12 cellular contexts compared by ENCODE assay signal in the genomic region with DNA sequence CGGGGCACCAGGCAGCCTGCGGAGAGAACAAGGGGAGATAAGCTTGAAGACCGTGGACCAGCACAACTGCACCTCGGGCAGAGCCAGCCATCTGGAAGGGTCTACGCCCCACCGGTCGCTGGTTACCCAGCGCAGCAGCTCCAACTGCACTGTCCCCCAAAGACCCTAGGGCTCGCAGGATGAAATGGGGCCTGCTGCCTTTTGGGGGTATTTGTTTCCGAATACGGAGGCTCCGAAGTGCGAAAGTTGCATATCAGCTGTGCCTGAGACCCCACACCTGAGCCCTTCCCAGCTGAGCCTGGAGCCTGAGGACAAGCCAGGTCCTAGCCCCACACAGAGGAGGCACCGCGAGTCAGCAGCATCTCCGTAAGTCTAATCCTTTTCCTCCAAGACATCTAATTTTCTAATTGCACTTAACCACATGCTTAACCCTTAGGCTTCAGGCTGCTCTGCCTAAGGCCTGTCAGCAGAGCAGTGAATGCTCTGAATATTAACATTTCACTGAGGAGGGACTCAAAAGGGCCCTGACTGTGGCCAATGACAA. TPM values are rescaled to one million over a fixed set of nuclear protein-coding genes. Genes with fewer than 3 reads are reported as not detected.
DNase-seq lines count a peak whose midpoint lies in the region; ATAC-seq and TF ChIP-seq lines count a peak whose summit lies in the region.
"Had no signal": no experiment of that assay in that cellular context is flagged by ENCODE, and none has a peak within 500 bp of the region (broad histone marks: within the 10 kb centered on the region; RNA-seq: fewer than 3 reads in every experiment).

No MANE protein-coding gene starts in this region.

- H3F3A ChIP-seq in neural cell (ENCODE audit: insufficient read depth, low read length, poor library complexity, severe bottlenecking) = no peaks in the 10 kb centered on the region

- no peak for TF ChIP-seq POLR2A in uterus (IDR thresholded peaks at IDR 0.05)

- no peaks in the 10 kb centered on the region for H3K9me3 Mint-ChIP-seq in T-cell

- H2AFZ ChIP-seq in neural cell (ENCODE audit: low read depth, low read length) = no peak overlapping the region

- peak overlapping the region; percentile 14 for H3K4me2 ChIP-seq in neural cell (ENCODE audit: low read length)

- DNase-seq in A673 (ENCODE audit: low spot score) (peak; percentile 53), NCI-H524 (lab: John Stamatoyannopoulos, UW) (peak; percentile 72 to 83), midbrain (lab: John Stamatoyannopoulos, UW) (no peak), uterus (no peak), COLO829 (ENCODE audit: low spot score) (no peak), T-cell (no peak)
- DNase-seq: activated CD8-positive, alpha-beta memory T cell treated with anti-CD3 and anti-CD28 coated beads, Interleukin-2, amount 50 U/mL, for 48 hours; occipital lobe; OCI-M1 had no signal

- H3K27ac ChIP-seq in A673 (ENCODE audit: low read depth, low read length, poor library complexity, severe bottlenecking) (peak overlapping the region; percentile 94), neural cell (ENCODE audit: low read length) (no peak overlapping the region), uterus (no peak overlapping the region)

- H3K36me3 Mint-ChIP-seq in T-cell = no peaks in the 10 kb centered on the region

- no peaks in the 10 kb centered on the region for H3K79me2 ChIP-seq in neural cell (replicated peaks; ENCODE audit: insufficient read depth, low read length)

- no peak for TF ChIP-seq EP300 in neural cell (conservative IDR thresholded peaks at IDR 0.05; ENCODE audit: poor library complexity, severe bottlenecking)

- peak overlapping the region; percentile 70 for H3K9ac ChIP-seq in endocrine pancreas (ENCODE audit: control insufficient read depth, insufficient read depth, low read length)
- H3K9ac ChIP-seq in neural cell (ENCODE audit: low read length) = no peak overlapping the region

- H3K9me2 ChIP-seq in neural cell (ENCODE audit: insufficient read depth, low read length) = no peaks in the 10 kb centered on the region

- H4K20me1 ChIP-seq in neural cell (ENCODE audit: insufficient read depth) = no peaks in the 10 kb centered on the region

- H3K4me1 ChIP-seq in A673 (ENCODE audit: insufficient read depth, low read length, poor library complexity, severe bottlenecking) (peaks cover 53% of the 10 kb centered on the region), endocrine pancreas (ENCODE audit: control insufficient read depth, insufficient read depth, low read length) (no peaks in the 10 kb centered on the region), uterus (peaks cover 0 to 23% of the 10 kb centered on the region in 2 donors)

- CTCF ChIA-PET in A673 (lab: Charles Lee) = interaction anchor here (0.6 kb wide), 1 partner anchor 15 kb away, joined by 3 read pairs; no protein-coding TSS in a partner anchor
- CTCF ChIA-PET in T-cell (lab: Charles Lee) = no interaction called here

- H3K4me1 Mint-ChIP-seq in T-cell = peaks cover 30 to 36% (median 34%) of the 10 kb centered on the region in 3 donors

- ATAC-seq in T-cell (replicated peaks in 1 of 4) = no peak

- TF ChIP-seq RAD21 in neural cell (conservative IDR thresholded peaks at IDR 0.05) = no peak

- H3K9me3 ChIP-seq in A673 (ENCODE audit: low read depth, low read length, poor library complexity, severe bottlenecking) = no peaks in the 10 kb centered on the region
- no peaks in the 10 kb centered on the region for H3K9me3 ChIP-seq in endocrine pancreas (ENCODE audit: control insufficient read depth, low read length)
- H3K9me3 ChIP-seq in neural cell (ENCODE audit: low read length) = no peaks in the 10 kb centered on the region
- no peaks in the 10 kb centered on the region for H3K9me3 ChIP-seq in uterus

- POLR2A ChIA-PET in A673 (lab: Charles Lee; ENCODE audit: low non-redundant PET) = no interaction called here
- POLR2A ChIA-PET in T-cell (lab: Charles Lee) = no interaction called here

- H3K36me3 ChIP-seq in A673 (ENCODE audit: insufficient read depth, low read length, poor library complexity, severe bottlenecking) (peaks cover 45% of the 10 kb centered on the region), endocrine pancreas (ENCODE audit: control insufficient read depth, insufficient read depth, low read length) (no peaks in the 10 kb centered on the region), neural cell (ENCODE audit: insufficient read depth, low read length) (peaks cover 8% of the 10 kb centered on the region), uterus (no peaks in the 10 kb centered on the region)

- peaks cover 17 to 22% of the 10 kb centered on the region in 2 donors for H3K27me3 Mint-ChIP-seq in T-cell

- no peak overlapping the region for H3K4me3 Mint-ChIP-seq in T-cell
- H3K4me3 Mint-ChIP-seq: B cell had no signal

- TSS peak; percentile 25 for BruUV-seq in A673 (replicated peaks; lab: Mats Ljungman, UMichigan)

- intact Hi-C loops in A673 (cut with micrococcal nuclease; ENCODE audit: unreplicated experiment) = loop anchor here (5.0 kb wide), 2 partner anchors 64 to 204 kb away; partner anchors contain the start of genes USB1 and ZNF319
- intact Hi-C loops in uterus (cut with DNase I; ENCODE audit: low total_unique reads) = no loop called here

- H3K27me3 ChIP-seq in A673 (replicated peaks; ENCODE audit: insufficient read depth, low read depth, low read length, poor library complexity) (no peaks in the 10 kb centered on the region), endocrine pancreas (ENCODE audit: control insufficient read depth, insufficient read depth, low read length) (no peaks in the 10 kb centered on the region), neural cell (ENCODE audit: insufficient read depth, low read depth, low read length) (peaks cover 13% of the 10 kb centered on the region), uterus (no peaks in the 10 kb centered on the region)

- peak overlapping the region; percentile 68 for H3K4me3 ChIP-seq in A673 (ENCODE audit: low read depth, low read length, poor library complexity, severe bottlenecking)
- H3K4me3 ChIP-seq in endocrine pancreas (ENCODE audit: control insufficient read depth, insufficient read depth, low read length) = peak overlapping the region; percentile 45
- H3K4me3 ChIP-seq in neural cell (ENCODE audit: low read length) = peak overlapping the region; percentile 52
- H3K4me3 ChIP-seq in uterus = no peak overlapping the region

- no peak overlapping the region for H3K27ac Mint-ChIP-seq in T-cell
- H3K27ac Mint-ChIP-seq: B cell had no signal

- no peak for TF ChIP-seq CTCF in A673 (conservative IDR thresholded peaks at IDR 0.05; ENCODE audit: low read depth, low read length)
- no peak for TF ChIP-seq CTCF in neural cell (IDR thresholded peaks at IDR 0.05; ENCODE audit: poor library complexity, severe bottlenecking)
- TF ChIP-seq CTCF in uterus (IDR thresholded peaks at IDR 0.05) = no peak

TF ChIP-seq in neural cell, 6 proteins besides CTCF, POLR2A, EP300 and RAD21:
- TF ChIP-seq EZH2 (IDR thresholded peaks at IDR 0.05; ENCODE audit: borderline replicate concordance, insufficient read depth, low read length, poor library complexity, severe bottlenecking) = no peak
- TF ChIP-seq POLR2AphosphoS5 (IDR thresholded peaks at IDR 0.05) = no peak
- TF ChIP-seq MXI1 (conservative IDR thresholded peaks at IDR 0.05; ENCODE audit: poor library complexity, severe bottlenecking) = no peak
- no peak for TF ChIP-seq SMC3 (conservative IDR thresholded peaks at IDR 0.05; ENCODE audit: poor library complexity)
- TF ChIP-seq REST (IDR thresholded peaks at IDR 0.05; ENCODE audit: borderline replicate concordance) = no peak
- no peak for TF ChIP-seq TAF1 (IDR thresholded peaks at IDR 0.05; ENCODE audit: low read depth)

RNA-seq across cellular contexts. Expression of gene KIFC3, which starts 4.0 kb away (rescaled TPM):
- total RNA-seq in A673 (2021) (198 and 201 TPM in 2 replicates), uterus (10 to 100 TPM in 2 of 4 donors, 1 to 10 TPM in 2; 3.2 to 44.2 (median 17.4) TPM), T-cell (1 to 10 TPM in 4 of 5 donors, under 1 TPM in 1; 0.78 to 4.1 (median 2.7) TPM)
- polyA plus RNA-seq in neural cell = 29.7 and 33.2 TPM in 2 replicates
- polyA minus RNA-seq in neural cell = 33.0 and 34.1 TPM in 2 replicates

Comparison
In these comparisons a context has a peak if more than half of its experiments do, and no peak if none do; other contexts are left out.
1. DNase-seq: peak in A673 (single experiment) and NCI-H524 (2 of 2); none in midbrain (single experiment), uterus (0 of 2), COLO829 (single experiment) and T-cell (0 of 34).
2. H3K4me3 ChIP-seq: peak in A673 (single experiment), endocrine pancreas (single experiment) and neural cell (single experiment); none in uterus (0 of 2).